In genomic region chrX:118345045-118345400, GRCh38 we compare ENCODE assay signal across 8 cellular contexts. TPM values are rescaled to one million over a fixed set of nuclear protein-coding genes. Genes with fewer than 3 reads are reported as not detected.
DNase-seq lines count a peak whose midpoint lies in the region; ATAC-seq, FAIRE-seq and TF ChIP-seq lines count a peak whose summit lies in the region.

No MANE protein-coding gene starts in this region.

- peak overlapping the region; percentile 89 for H3K9ac ChIP-seq in keratinocyte (ENCODE audit: control insufficient read depth, extremely low read depth, insufficient read depth, low read length)

- no peaks in the 10 kb centered on the region for H3K36me3 Mint-ChIP-seq in WTC11

- H3K9me1 ChIP-seq in keratinocyte (ENCODE audit: control insufficient read depth, extremely low read depth, insufficient read depth, low read length) = no peaks in the 10 kb centered on the region

- H3K4me2 ChIP-seq in keratinocyte (ENCODE audit: control insufficient read depth, extremely low read depth, insufficient read depth, low read depth, low read length) = peak overlapping the region; percentile 76

- no peaks in the 10 kb centered on the region for H3K36me3 ChIP-seq in keratinocyte (ENCODE audit: control insufficient read depth in 2 of 2, extremely low read depth in 1 of 2, insufficient read depth in 2 of 2, low read length in 2 of 2)
- H3K36me3 ChIP-seq in transverse colon = no peaks in the 10 kb centered on the region

- no peak for FAIRE-seq in keratinocyte (lab: Jason Lieb, UNC)

- no peak for DNase-seq in AG04450 (ENCODE audit: low read depth, low spot score)
- no peak for DNase-seq in WTC11 (ENCODE audit: low spot score)
- no peak for DNase-seq in keratinocyte (ENCODE audit: low read depth, low spot score)
- no peak for DNase-seq in transverse colon
- no peak for DNase-seq in stimulated activated CD8-positive, alpha-beta memory T cell treated with anti-CD3 and anti-CD28 coated beads, Interleukin-4, amount 100 ng/mL, for 48 hours
- no peak for DNase-seq in NCI-H187 (lab: John Stamatoyannopoulos, UW)

- H3K27ac ChIP-seq in AG04450 (ENCODE audit: low read depth, low read length) (peak overlapping the region; percentile 82), keratinocyte (ENCODE audit: control insufficient read depth, insufficient read depth, low read length) (peak overlapping the region; percentile 83), transverse colon (peak overlapping the region; percentile 93 to 97 (median 96))

- in situ Hi-C loops in transverse colon (cut with MboI; ENCODE audit: low pct_ligation_motif_present in 1 of 4, low pct_unique_long_range_greater_than_20kb in 1 of 4, low sequenced_read_pairs in 3 of 4) = no loop called here

- intact Hi-C loops in transverse colon (cut with DNase I; ENCODE audit: low total_unique reads) = no loop called here

- peak overlapping the region; percentile 67 for H2AFZ ChIP-seq in keratinocyte (ENCODE audit: control insufficient read depth, low read length)

- no peak for TF ChIP-seq EP300 in transverse colon (IDR thresholded peaks at IDR 0.05; ENCODE audit: low read depth)

- H3K9me3 ChIP-seq in AG04450 (ENCODE audit: control insufficient read depth, insufficient read depth, low read length) (no peaks in the 10 kb centered on the region), keratinocyte (ENCODE audit: control insufficient read depth, low read depth, low read length) (no peaks in the 10 kb centered on the region), transverse colon (no peaks in the 10 kb centered on the region)

- 10 to 42% methylated on average over 4 to 7 of the region's 7 CpGs for WGBS in transverse colon (ENCODE audit: low coverage in 1 of 2), 2 donors

- H3K4me3 Mint-ChIP-seq in WTC11 = peak overlapping the region; percentile 94

- no peaks in the 10 kb centered on the region for H3K27me3 ChIP-seq in AG04450 (ENCODE audit: control insufficient read depth, insufficient read depth, low read length)
- no peaks in the 10 kb centered on the region for H3K27me3 ChIP-seq in keratinocyte (ENCODE audit: control insufficient read depth, extremely low read depth, insufficient read depth, low read length)
- H3K27me3 ChIP-seq in transverse colon = no peaks in the 10 kb centered on the region

- no peaks in the 10 kb centered on the region for H4K20me1 ChIP-seq in keratinocyte (ENCODE audit: control insufficient read depth, extremely low read depth, insufficient read depth, low read length)

- no peak for TF ChIP-seq CTCF in AG04450 (IDR thresholded peaks at IDR 0.05; ENCODE audit: low read depth, low read length)
- TF ChIP-seq CTCF in WTC11 (IDR thresholded peaks at IDR 0.05) = no peak
- no peak for TF ChIP-seq CTCF in keratinocyte (optimal IDR thresholded peaks at IDR 0.05 in 1 of 3, IDR thresholded peaks at IDR 0.05 in 1 of 3, conservative IDR thresholded peaks at IDR 0.05 in 1 of 3; ENCODE audit: extremely low read depth in 1 of 3, insufficient read depth in 2 of 3, low read length in 3 of 3)
- no peak for TF ChIP-seq CTCF in transverse colon (IDR thresholded peaks at IDR 0.05)

- H3K27me3 Mint-ChIP-seq in WTC11 (ENCODE audit: low read depth) = no peaks in the 10 kb centered on the region

- 0 out of 2 replicates have a peak overlapping the region, but pooled peaks have one; percentile 65 for H3K27ac Mint-ChIP-seq in WTC11

- H3K79me2 ChIP-seq in keratinocyte (ENCODE audit: control insufficient read depth, insufficient read depth, low read length) = peaks cover 34% of the 10 kb centered on the region

- H3K4me1 ChIP-seq in keratinocyte (ENCODE audit: control insufficient read depth, extremely low read depth, insufficient read depth, low read length) (peaks cover 6% of the 10 kb centered on the region), transverse colon (peaks cover 0 to 19% (median 5%) of the 10 kb centered on the region in 4 donors)

- POLR2A ChIA-PET in AG04450 (lab: Yijun Ruan, JAX) = no interaction called here
- POLR2A ChIA-PET in WTC11 (lab: Charles Lee) = no interaction called here

- TF ChIP-seq POLR2A in transverse colon (IDR thresholded peaks at IDR 0.05) = no peak

- H3K4me3 ChIP-seq in AG04450 (ENCODE audit: low read depth, low read length) (peak overlapping the region; percentile 59), keratinocyte (ENCODE audit: control insufficient read depth in 2 of 3, extremely low read depth in 1 of 3, insufficient read depth in 2 of 3, low read depth in 1 of 3, low read length in 3 of 3) (peak overlapping the region; percentile 34 to 74 (median 48)), transverse colon (peak overlapping the region in 3 of 4 donors; percentile 31 to 82 (median 34))

- ATAC-seq in GM19463 (IDR thresholded peaks at IDR 0.05; ENCODE audit: unreplicated experiment) = peak; percentile 1
- ATAC-seq in WTC11 = no peak
- no peak for ATAC-seq in HG03571 (IDR thresholded peaks at IDR 0.05; ENCODE audit: unreplicated experiment)

- peaks cover 4% of the 10 kb centered on the region; the same call in 1 of the 2 replicates for H3K9me3 Mint-ChIP-seq in WTC11

- dilution Hi-C loops in keratinocyte (cut with MboI; ENCODE audit: extremely low pct_ligation_motif_present, low sequenced_read_pairs) = no loop called here

- CTCF ChIA-PET in AG04450 (lab: Charles Lee) (no interaction called here), WTC11 (lab: Charles Lee) (no interaction called here)

- H3K4me1 Mint-ChIP-seq in WTC11 = peaks cover 25% of the 10 kb centered on the region

TF ChIP-seq in WTC11, 78 proteins besides CTCF, POLR2A, EP300 and RAD21:
- TF ChIP-seq ETV6 (CRISPR knock-in tag; IDR thresholded peaks at IDR 0.05) (no peak), GRHL2 (CRISPR knock-in tag; IDR thresholded peaks at IDR 0.05; ENCODE audit: insufficient replicate concordance, severe bottlenecking) (no peak), ZNF671 (CRISPR knock-in tag; IDR thresholded peaks at IDR 0.05) (no peak), ATF2 (CRISPR knock-in tag; IDR thresholded peaks at IDR 0.05; ENCODE audit: borderline replicate concordance, low read depth) (no peak), PRRX2 (CRISPR knock-in tag; IDR thresholded peaks at IDR 0.05) (no peak), FOXP1 (CRISPR knock-in tag; IDR thresholded peaks at IDR 0.05; ENCODE audit: borderline replicate concordance) (no peak), CREM (CRISPR knock-in tag; IDR thresholded peaks at IDR 0.05) (no peak)

RNA-seq across cellular contexts. Expression of gene WDR44, which starts 0.9 kb away (rescaled TPM):
- polyA plus RNA-seq in AG04450 (2011; rRNA removed) (12.4 and 17.2 TPM in 2 replicates), keratinocyte (13.2 to 22.9 TPM (median 16.1 TPM) in 3 replicates)
- 11.6 and 20.4 TPM in 2 replicates for polyA minus RNA-seq in AG04450 (2011; rRNA and poly(A)+ RNA removed)
- total RNA-seq in WTC11 (2021) (17.5 to 19.0 TPM (median 18.4 TPM) in 3 replicates), transverse colon (10 to 100 TPM; 10.8 to 31.2 (median 15.0) TPM)
- 12.4 TPM for polyA plus RNA-seq in keratinocyte (2011; ENCODE audit: low read depth)
- 7.8 and 14.7 TPM in 2 replicates for polyA plus RNA-seq in keratinocyte (2011; cell fraction: cytosol; rRNA removed)
- polyA plus RNA-seq in keratinocyte (2011; cell fraction: nucleus; rRNA removed) = 27.2 and 35.4 TPM in 2 replicates
- 7.2 and 11.8 TPM in 2 replicates for polyA plus RNA-seq in keratinocyte (2012; ENCODE audit: low replicate concordance)
- polyA minus RNA-seq in keratinocyte = 3.1 to 29.3 TPM (median 13.2 TPM) in 3 replicates
- 14.8 TPM for polyA minus RNA-seq in keratinocyte (2011; cell fraction: cytosol; rRNA and poly(A)+ RNA removed)
- 26.8 and 47.5 TPM in 2 replicates for polyA minus RNA-seq in keratinocyte (2011; cell fraction: nucleus; rRNA and poly(A)+ RNA removed)
